In the genomic region with DNA sequence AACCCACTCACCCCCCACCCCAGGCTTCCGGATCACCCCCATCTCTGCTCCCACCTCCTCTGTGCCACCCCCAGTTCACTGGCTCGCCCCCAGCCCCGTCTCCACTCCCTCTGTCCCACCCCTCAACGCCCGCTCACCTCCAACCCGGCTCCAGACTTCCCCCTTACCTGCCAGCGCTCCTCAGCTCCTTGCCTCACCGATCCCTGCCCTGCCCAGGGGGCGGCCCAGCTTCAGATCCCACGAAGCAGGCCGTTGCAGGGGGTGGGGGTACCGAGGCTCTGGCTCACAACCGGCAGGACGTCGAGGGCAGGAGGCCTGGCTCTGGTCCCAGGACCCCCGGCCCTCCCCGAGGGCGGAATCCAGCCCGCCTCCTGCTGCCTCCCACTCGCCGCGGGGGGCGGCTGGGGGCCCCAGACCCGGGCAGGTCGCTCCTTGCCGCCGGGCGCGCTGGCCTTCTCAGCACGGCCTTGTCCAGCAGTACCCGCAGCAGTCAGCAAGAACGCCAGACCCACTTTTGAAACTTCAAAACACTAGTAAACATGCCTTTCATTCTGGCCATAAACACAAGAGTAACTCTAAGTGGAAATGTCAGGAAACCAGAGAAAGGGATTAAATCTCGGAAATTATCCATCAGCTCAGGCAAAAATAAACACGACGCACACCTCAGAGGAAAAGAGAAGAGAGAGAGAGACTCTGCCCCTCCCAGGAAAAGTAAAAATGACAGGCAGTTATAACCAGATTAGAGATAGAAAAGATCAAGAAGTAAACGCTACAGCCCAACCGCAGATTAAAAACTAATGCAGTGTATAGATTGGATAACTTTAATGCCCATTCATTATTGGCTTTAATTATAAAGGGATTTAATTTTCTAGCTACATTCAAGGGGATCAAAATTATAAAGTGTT, we compare ENCODE assay signal across 8 cellular contexts. TPM values are rescaled to one million over a fixed set of nuclear protein-coding genes. Genes with fewer than 3 reads are reported as not detected.
DNase-seq lines count a peak whose midpoint lies in the region; ATAC-seq and TF ChIP-seq lines count a peak whose summit lies in the region.

No MANE protein-coding gene starts in this region.

- no peak for DNase-seq in activated CD8-positive, alpha-beta T cell treated with anti-CD3 and anti-CD28 coated beads, Interleukin-2, amount 10 ng/mL, durations not matched to agents 7 days and 5 days
- DNase-seq in heart left ventricle: no peak
- peak; percentile 62 for DNase-seq in sciatic nerve (ENCODE audit: low spot score)
- no peak for DNase-seq in NCI-H1105 (lab: John Stamatoyannopoulos, UW)
- no peak for DNase-seq in NCI-H2029 treated with DMSO at 0.1 percent for 48 hours (lab: John Stamatoyannopoulos, UW)
- no peak for DNase-seq in medulla oblongata (ENCODE audit: extremely low spot score)

- POLR2A ChIA-PET in activated CD8-positive, alpha-beta T cell treated with anti-CD3 and anti-CD28 coated beads, Interleukin-2, amount 10 ng/mL, durations not matched to agents 7 days and 5 days (lab: Charles Lee): interaction anchor here (0.6 to 1.3 kb wide), 2 partner anchors 10 to 67 kb away, joined by 3 read pairs; no protein-coding TSS in a partner anchor

- H3K9ac ChIP-seq in HUES48 (ENCODE audit: low read depth, low read length): no peak overlapping the region

- WGBS in heart left ventricle, 4 donors: 7 to 13% (median 10%) methylated on average over 21 to 37 of the region's 37 CpGs

- peaks cover 6% of the 10 kb centered on the region for H3K36me3 Mint-ChIP-seq in activated CD8-positive, alpha-beta T cell treated with anti-CD3 and anti-CD28 coated beads, Interleukin-2, amount 10 ng/mL, durations not matched to agents 7 days and 5 days (ENCODE audit: low read depth)

- intact Hi-C loops in heart left ventricle (cut with DNase I) (no loop called here), sciatic nerve (cut with DNase I) (no loop called here)

- no peak for TF ChIP-seq POLR2A in heart left ventricle (IDR thresholded peaks at IDR 0.05)

- H3K27ac ChIP-seq in HUES48 (ENCODE audit: low read depth, low read length) (no peak overlapping the region), heart left ventricle (peak overlapping the region in 8 of 12 donors; percentile 18 to 66 (median 30))

- CTCF ChIA-PET in activated CD8-positive, alpha-beta T cell treated with anti-CD3 and anti-CD28 coated beads, Interleukin-2, amount 10 ng/mL, durations not matched to agents 7 days and 5 days (lab: Charles Lee): interaction anchor here (1.2 to 2.0 kb wide), 3 partner anchors 12 to 26 kb away, joined by 3 to 8 read pairs (median 4); no protein-coding TSS in a partner anchor

- H3K27me3 Mint-ChIP-seq in activated CD8-positive, alpha-beta T cell treated with anti-CD3 and anti-CD28 coated beads, Interleukin-2, amount 10 ng/mL, durations not matched to agents 7 days and 5 days (ENCODE audit: low read depth): peaks cover 30% of the 10 kb centered on the region

- no peaks in the 10 kb centered on the region for H3K9me3 Mint-ChIP-seq in activated CD8-positive, alpha-beta T cell treated with anti-CD3 and anti-CD28 coated beads, Interleukin-2, amount 10 ng/mL, durations not matched to agents 7 days and 5 days (ENCODE audit: insufficient read depth)

- peaks cover 25% of the 10 kb centered on the region for H3K4me1 Mint-ChIP-seq in activated CD8-positive, alpha-beta T cell treated with anti-CD3 and anti-CD28 coated beads, Interleukin-2, amount 10 ng/mL, durations not matched to agents 7 days and 5 days (ENCODE audit: low read depth)

- H3K36me3 ChIP-seq in HUES48 (ENCODE audit: control insufficient read depth, insufficient read depth, low read length) (no peaks in the 10 kb centered on the region), heart left ventricle (no peaks in the 10 kb centered on the region)

- TF ChIP-seq CTCF in heart left ventricle (IDR thresholded peaks at IDR 0.05): no peak

- H3K27me3 ChIP-seq in HUES48 (ENCODE audit: control insufficient read depth, insufficient read depth, low read length) (peaks cover 98% of the 10 kb centered on the region), heart left ventricle (peaks cover 0 to 27% (median 4%) of the 10 kb centered on the region in 9 donors)

- peak overlapping the region; percentile 65 for H3K4me3 Mint-ChIP-seq in activated CD8-positive, alpha-beta T cell treated with anti-CD3 and anti-CD28 coated beads, Interleukin-2, amount 10 ng/mL, durations not matched to agents 7 days and 5 days

- H3K9me3 ChIP-seq in HUES48 (ENCODE audit: control insufficient read depth, insufficient read depth, low read length): peaks cover 3% of the 10 kb centered on the region; the same call in 1 of the 2 replicates
- peaks cover 0 to 12% (median 5%) of the 10 kb centered on the region in 12 donors for H3K9me3 ChIP-seq in heart left ventricle

- H3K4me3 ChIP-seq in HUES48 (ENCODE audit: low read depth, low read length) (peak overlapping the region; percentile 64; the same call in 1 of the 2 replicates), heart left ventricle (peak overlapping the region in 11 of 12 donors; percentile 60 to 95 (median 79))

- no peak overlapping the region for H3K27ac Mint-ChIP-seq in activated CD8-positive, alpha-beta T cell treated with anti-CD3 and anti-CD28 coated beads, Interleukin-2, amount 10 ng/mL, durations not matched to agents 7 days and 5 days

- H3K4me1 ChIP-seq in HUES48 (ENCODE audit: control insufficient read depth, insufficient read depth, low read length): 0 out of 2 replicates have a peak, but pooled peaks cover 3% of the 10 kb centered on the region
- peaks cover 0 to 32% (median 14%) of the 10 kb centered on the region in 12 donors for H3K4me1 ChIP-seq in heart left ventricle

- no peak for ATAC-seq in activated CD8-positive, alpha-beta T cell treated with anti-CD3 and anti-CD28 coated beads, Interleukin-2, amount 10 ng/mL, durations not matched to agents 7 days and 5 days
- ATAC-seq in heart left ventricle (peak in 3 of 4 donors; percentile 10 to 19 (median 12)), sciatic nerve (peak; percentile 47), HG02642 (IDR thresholded peaks at IDR 0.05; ENCODE audit: poor library complexity, unreplicated experiment) (no peak)

RNA-seq across cellular contexts. Expression of gene FAM89A, which starts 1.0 kb away (rescaled TPM):
- 1 to 10 TPM; 5.7 to 6.1 TPM for total RNA-seq in activated CD8-positive, alpha-beta T cell treated with anti-CD3 and anti-CD28 coated beads, Interleukin-2, amount 10 ng/mL, durations not matched to agents 7 days and 5 days
- total RNA-seq in heart left ventricle (10 to 100 TPM in 3 of 9 donors, 1 to 10 TPM in 6; 3.8 to 11.5 (median 7.0) TPM), sciatic nerve (11.1 TPM)
- polyA plus RNA-seq in heart left ventricle: 1 to 10 TPM; 4.2 to 5.5 TPM

Comparison
In these comparisons a context has a peak if more than half of its experiments do, and no peak if none do; other contexts are left out.
1. ATAC-seq: peak in heart left ventricle (3 of 4) and sciatic nerve (single experiment); none in activated CD8-positive, alpha-beta T cell treated with anti-CD3 and anti-CD28 coated beads, Interleukin-2, amount 10 ng/mL, durations not matched to agents 7 days and 5 days (single experiment) and HG02642 (single experiment).